In the genomic region with DNA sequence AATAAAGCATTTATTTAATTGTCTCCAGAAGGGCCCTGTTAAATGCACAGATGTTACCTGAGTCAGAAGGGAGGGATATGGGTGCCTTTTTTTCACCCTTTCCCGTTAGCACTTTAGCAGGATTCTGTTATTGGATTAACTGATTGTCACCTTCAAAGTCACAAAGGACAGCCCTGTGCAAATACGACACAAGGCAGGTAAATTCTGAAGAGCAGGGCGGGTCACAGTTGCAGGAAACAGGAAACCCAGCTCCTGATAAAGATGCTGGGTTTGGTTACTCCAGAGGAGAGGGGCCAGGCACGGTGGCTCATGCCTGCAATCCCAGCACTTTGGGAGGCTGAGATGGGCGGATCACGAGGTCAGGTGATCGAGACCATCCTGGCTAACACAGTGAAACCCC, we compare ENCODE assay signal across 18 cellular contexts. TPM values are rescaled to one million over a fixed set of nuclear protein-coding genes. Genes with fewer than 3 reads are reported as not detected.
DNase-seq lines count a peak whose midpoint lies in the region; ATAC-seq and TF ChIP-seq lines count a peak whose summit lies in the region.
"Had no signal": no experiment of that assay in that cellular context is flagged by ENCODE, and none has a peak within 500 bp of the region (broad histone marks: within the 10 kb centered on the region; RNA-seq: fewer than 3 reads in every experiment).

No MANE protein-coding gene starts in this region.

- DNase-seq in NCI-H1417 (lab: John Stamatoyannopoulos, UW) (peak; percentile 18 to 38 (median 22)), NCI-H1417 treated with DMSO at 0.1 percent for 48 hours (lab: John Stamatoyannopoulos, UW) (no peak), DMS153 (lab: John Stamatoyannopoulos, UW) (peak; percentile 90), mucosa of descending colon (peak in 1 of 3 donors; percentile 52), spleen (no peak), hippocampal formation (lab: John Stamatoyannopoulos, UW) (no peak), suprapubic skin (ENCODE audit: low spot score in 2 of 2) (no peak)
- DNase-seq: 8988T; Calu3; CD8-positive, alpha-beta memory T cell; DMS79; Kasumi-1; NCI-H2081; OCI-M1; SJCRH30; T-cell had no signal

- TF ChIP-seq POLR2A in spleen (IDR thresholded peaks at IDR 0.05), result no peak
- TF ChIP-seq POLR2A in suprapubic skin (IDR thresholded peaks at IDR 0.05), result no peak

- TF ChIP-seq EP300 in suprapubic skin (IDR thresholded peaks at IDR 0.05), result no peak

- intact Hi-C loops in mucosa of descending colon (cut with DNase I, micrococcal nuclease) (no loop called here), spleen (cut with DNase I; ENCODE audit: low total_unique reads) (no loop called here)

- H3K9me3 ChIP-seq in mucosa of descending colon (no peaks in the 10 kb centered on the region), spleen (no peaks in the 10 kb centered on the region), suprapubic skin (no peaks in the 10 kb centered on the region)
- H3K9me3 ChIP-seq: SJCRH30 had no signal

- H3K36me3 ChIP-seq in mucosa of descending colon (ENCODE audit: low read depth), result no peaks in the 10 kb centered on the region
- H3K36me3 ChIP-seq in spleen, result no peaks in the 10 kb centered on the region
- no peaks in the 10 kb centered on the region for H3K36me3 ChIP-seq in suprapubic skin
- H3K36me3 ChIP-seq: SJCRH30 had no signal

- H3K4me3 ChIP-seq in mucosa of descending colon, result no peak overlapping the region
- H3K4me3 ChIP-seq in spleen, result no peak overlapping the region
- no peak overlapping the region for H3K4me3 ChIP-seq in suprapubic skin
- H3K4me3 ChIP-seq: SJCRH30 had no signal

- ATAC-seq in mucosa of descending colon, result peak; percentile 87
- ATAC-seq: T-cell had no signal

- WGBS in spleen, 5 donors, result 70 to 80% (median 74%) methylated on average over 7 of the region's 7 CpGs
- 84% methylated on average over 7 of the region's 7 CpGs for WGBS in suprapubic skin

- H3K27me3 ChIP-seq in spleen (replicated peaks in 1 of 7), result peaks cover 0 to 4% (median 0%) of the 10 kb centered on the region in 7 donors
- no peaks in the 10 kb centered on the region for H3K27me3 ChIP-seq in suprapubic skin
- H3K27me3 ChIP-seq: SJCRH30 had no signal

- no peak for TF ChIP-seq CTCF in VCaP (conservative IDR thresholded peaks at IDR 0.05)
- TF ChIP-seq CTCF in mucosa of descending colon (IDR thresholded peaks at IDR 0.05), result no peak
- TF ChIP-seq CTCF in spleen (IDR thresholded peaks at IDR 0.05 in 8 of 11, conservative IDR thresholded peaks at IDR 0.05 in 3 of 11), result no peak
- TF ChIP-seq CTCF in suprapubic skin (IDR thresholded peaks at IDR 0.05), result no peak

- H3K27ac ChIP-seq in VCaP (peak overlapping the region; percentile 64), spleen (no peak overlapping the region), suprapubic skin (no peak overlapping the region)
- H3K27ac ChIP-seq: C4-2B, SJCRH30 had no signal

- no peaks in the 10 kb centered on the region for H3K4me1 ChIP-seq in mucosa of descending colon (ENCODE audit: low read depth)
- no peaks in the 10 kb centered on the region for H3K4me1 ChIP-seq in spleen
- no peaks in the 10 kb centered on the region for H3K4me1 ChIP-seq in suprapubic skin

RNA-seq across cellular contexts. Expression of a gene that starts 11.4 kb away (rescaled TPM):
- total RNA-seq in mucosa of descending colon (10 to 100 TPM; 79.3 to 88.8 (median 80.7) TPM), spleen (10 to 100 TPM; 41.0 to 81.9 (median 51.7) TPM), suprapubic skin (1 to 10 TPM; 2.5 to 8.5 (median 6.2) TPM)
- 10 to 100 TPM; 19.8 to 44.0 (median 31.8) TPM for polyA plus RNA-seq in spleen

Comparison
In these comparisons a context has a peak if more than half of its experiments do, and no peak if none do; other contexts are left out.
1. DNase-seq: peak in NCI-H1417 (3 of 3) and DMS153 (single experiment); none in NCI-H1417 treated with DMSO at 0.1 percent for 48 hours (single experiment), spleen (single experiment), hippocampal formation (0 of 2) and suprapubic skin (0 of 2).
2. RNA of a gene that starts 11.4 kb away (total RNA-seq): 79.3 to 88.8 TPM in mucosa of descending colon and 41.0 to 81.9 TPM in spleen; 2.5 to 8.5 TPM in suprapubic skin; every median in the first group is over 4 times any median in the second.